8 cellular contexts compared by ENCODE assay signal in genomic region chr6:11381801-11382513, GRCh38.
DNase-seq lines count a peak whose midpoint lies in the region; ATAC-seq lines count a peak whose summit lies in the region.

No MANE protein-coding gene starts in this region.

- peaks cover 19% of the 10 kb centered on the region for H3K36me3 Mint-ChIP-seq in central memory CD8-positive, alpha-beta T cell (ENCODE audit: insufficient read depth)

- ATAC-seq in GM18870 (IDR thresholded peaks at IDR 0.05; ENCODE audit: unreplicated experiment), result peak; percentile 81
- peak; percentile 78 for ATAC-seq in HG03060 (IDR thresholded peaks at IDR 0.05; ENCODE audit: low read depth, unreplicated experiment)
- peak; percentile 95 for ATAC-seq in central memory CD8-positive, alpha-beta T cell (replicated peaks; ENCODE audit: extremely low read depth, poor library complexity, severe bottlenecking)

- no peaks in the 10 kb centered on the region for H3K27me3 Mint-ChIP-seq in central memory CD8-positive, alpha-beta T cell

- H3K4me1 Mint-ChIP-seq in central memory CD8-positive, alpha-beta T cell, result peaks cover 69% of the 10 kb centered on the region

- peak overlapping the region; percentile 93 for H3K27ac Mint-ChIP-seq in central memory CD8-positive, alpha-beta T cell (ENCODE audit: low read depth)

- peak overlapping the region; percentile 89 for H3K4me3 Mint-ChIP-seq in central memory CD8-positive, alpha-beta T cell

- H3K9me3 Mint-ChIP-seq in central memory CD8-positive, alpha-beta T cell, result no peaks in the 10 kb centered on the region

- DNase-seq in T-helper 22 cell (ENCODE audit: low read depth), result peak; percentile 62
- DNase-seq in central memory CD8-positive, alpha-beta T cell (ENCODE audit: low spot score in 2 of 2), result peak; percentile 42 to 69
- DNase-seq in stimulated activated CD4-positive, alpha-beta T cell treated with anti-CD3 and anti-CD28 coated beads, Interleukin-12 subunit alpha, Interleukin-12 subunit beta, amount 100 ng/mL, for 24 hours (ENCODE audit: low read depth in 2 of 2), result peak; percentile 39 to 41
- DNase-seq in RKO (ENCODE audit: low spot score), result no peak
- DNase-seq in DMS53 treated with DMSO at 0.1 percent for 48 hours (lab: John Stamatoyannopoulos, UW; ENCODE audit: unreplicated experiment), result no peak
- DNase-seq in NCI-H128 (lab: John Stamatoyannopoulos, UW; ENCODE audit: unreplicated experiment), result no peak

Comparison
In these comparisons a context has a peak if more than half of its experiments do, and no peak if none do; other contexts are left out.
1. DNase-seq: peak in T-helper 22 cell (single experiment), central memory CD8-positive, alpha-beta T cell (2 of 2) and stimulated activated CD4-positive, alpha-beta T cell treated with anti-CD3 and anti-CD28 coated beads, Interleukin-12 subunit alpha, Interleukin-12 subunit beta, amount 100 ng/mL, for 24 hours (2 of 2); none in RKO (single experiment), DMS53 treated with DMSO at 0.1 percent for 48 hours (single experiment) and NCI-H128 (single experiment).
2. Peak in every context shown above with its lines, with median percentiles within 50 percentile points of each other: ATAC-seq.